Comparison of ENCODE assay signal across 1 cellular context in the genomic region with DNA sequence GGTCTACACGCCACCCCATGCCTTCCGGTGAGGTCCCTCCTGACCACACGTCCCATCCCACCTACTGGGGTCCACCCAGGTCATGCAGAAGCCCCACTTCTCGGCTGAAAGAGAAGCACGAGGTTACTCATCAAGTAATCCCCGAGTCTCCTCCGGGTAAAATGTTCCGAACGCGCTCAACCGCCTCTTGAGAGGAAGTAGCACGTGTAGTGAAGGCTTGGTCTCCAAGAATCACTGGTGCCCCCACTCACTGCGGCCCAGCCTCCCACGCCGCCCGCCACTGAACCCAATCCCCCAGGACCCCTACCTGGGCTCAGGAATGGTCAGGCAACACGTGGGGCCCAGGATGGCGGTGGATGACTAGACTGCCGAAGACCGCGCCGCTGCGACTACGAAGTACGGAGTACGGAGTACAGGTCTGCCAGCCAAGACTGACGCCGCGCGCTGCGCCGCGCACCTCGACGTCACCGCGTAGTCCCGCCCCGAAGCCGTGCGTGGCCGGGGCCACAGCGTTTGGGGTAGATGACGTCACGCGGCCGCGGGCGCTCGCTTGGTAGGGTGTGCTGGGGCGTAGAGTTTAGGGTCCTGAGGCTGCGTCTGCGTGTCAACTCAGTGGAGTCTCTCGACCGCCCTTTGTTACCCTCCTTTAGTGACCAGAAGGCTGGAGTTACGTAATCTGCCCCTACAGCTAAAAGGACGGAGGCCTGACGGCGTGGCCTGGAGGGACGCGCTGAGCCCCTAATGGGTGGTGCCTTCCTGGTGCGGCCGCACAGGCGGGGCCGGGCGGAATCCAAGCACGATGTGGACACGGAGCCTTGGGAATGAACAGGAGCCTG.
A peak's percentile ranks its signal among the peaks of the same experiment; 100 is the strongest.
TF ChIP-seq lines count a peak whose summit lies in the region.

No MANE protein-coding gene starts in this region.

TF ChIP-seq in HEK293, 187 proteins besides CTCF, POLR2A, EP300 and RAD21 (continued from another document and continues in another):
- TF ChIP-seq IKZF3 (tag by site-specific recombination; IDR thresholded peaks at IDR 0.05) = peak; percentile 70
- no peak for TF ChIP-seq ZNF701 (tag by site-specific recombination; IDR thresholded peaks at IDR 0.05)
- TF ChIP-seq ZNF423 (tag by site-specific recombination; IDR thresholded peaks at IDR 0.05) = peak; percentile 53
- TF ChIP-seq ZNF175 (tag by site-specific recombination; IDR thresholded peaks at IDR 0.05) = no peak
- TF ChIP-seq ZNF23 (tag by site-specific recombination; IDR thresholded peaks at IDR 0.05; ENCODE audit: borderline replicate concordance) = no peak
- TF ChIP-seq SP2 (tag by site-specific recombination; IDR thresholded peaks at IDR 0.05) = peak; percentile 83
- TF ChIP-seq, protein P1, sequence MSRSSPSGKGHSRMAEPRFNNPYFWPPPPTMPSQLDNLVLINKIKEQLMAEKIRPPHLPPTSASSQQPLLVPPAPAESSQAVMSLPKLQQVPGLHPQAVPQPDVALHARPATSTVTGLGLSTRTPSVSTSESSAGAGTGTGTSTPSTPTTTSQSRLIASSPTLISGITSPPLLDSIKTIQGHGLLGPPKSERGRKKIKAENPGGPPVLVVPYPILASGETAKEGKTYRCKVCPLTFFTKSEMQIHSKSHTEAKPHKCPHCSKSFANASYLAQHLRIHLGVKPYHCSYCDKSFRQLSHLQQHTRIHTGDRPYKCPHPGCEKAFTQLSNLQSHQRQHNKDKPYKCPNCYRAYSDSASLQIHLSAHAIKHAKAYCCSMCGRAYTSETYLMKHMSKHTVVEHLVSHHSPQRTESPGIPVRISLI (tag by site-specific recombination; IDR thresholded peaks at IDR 0.05) = no peak
- TF ChIP-seq, protein P2, sequence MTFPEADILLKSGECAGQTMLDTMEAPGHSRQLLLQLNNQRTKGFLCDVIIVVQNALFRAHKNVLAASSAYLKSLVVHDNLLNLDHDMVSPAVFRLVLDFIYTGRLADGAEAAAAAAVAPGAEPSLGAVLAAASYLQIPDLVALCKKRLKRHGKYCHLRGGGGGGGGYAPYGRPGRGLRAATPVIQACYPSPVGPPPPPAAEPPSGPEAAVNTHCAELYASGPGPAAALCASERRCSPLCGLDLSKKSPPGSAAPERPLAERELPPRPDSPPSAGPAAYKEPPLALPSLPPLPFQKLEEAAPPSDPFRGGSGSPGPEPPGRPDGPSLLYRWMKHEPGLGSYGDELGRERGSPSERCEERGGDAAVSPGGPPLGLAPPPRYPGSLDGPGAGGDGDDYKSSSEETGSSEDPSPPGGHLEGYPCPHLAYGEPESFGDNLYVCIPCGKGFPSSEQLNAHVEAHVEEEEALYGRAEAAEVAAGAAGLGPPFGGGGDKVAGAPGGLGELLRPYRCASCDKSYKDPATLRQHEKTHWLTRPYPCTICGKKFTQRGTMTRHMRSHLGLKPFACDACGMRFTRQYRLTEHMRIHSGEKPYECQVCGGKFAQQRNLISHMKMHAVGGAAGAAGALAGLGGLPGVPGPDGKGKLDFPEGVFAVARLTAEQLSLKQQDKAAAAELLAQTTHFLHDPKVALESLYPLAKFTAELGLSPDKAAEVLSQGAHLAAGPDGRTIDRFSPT (tag by site-specific recombination; IDR thresholded peaks at IDR 0.05) = peak; percentile 90
- no peak for TF ChIP-seq ZNF571 (tag by site-specific recombination; IDR thresholded peaks at IDR 0.05)
- TF ChIP-seq GLIS1 (tag by site-specific recombination; IDR thresholded peaks at IDR 0.05) = peak; percentile 57
- TF ChIP-seq ZNF792 (tag by site-specific recombination; IDR thresholded peaks at IDR 0.05) = no peak
- TF ChIP-seq, protein P3, sequence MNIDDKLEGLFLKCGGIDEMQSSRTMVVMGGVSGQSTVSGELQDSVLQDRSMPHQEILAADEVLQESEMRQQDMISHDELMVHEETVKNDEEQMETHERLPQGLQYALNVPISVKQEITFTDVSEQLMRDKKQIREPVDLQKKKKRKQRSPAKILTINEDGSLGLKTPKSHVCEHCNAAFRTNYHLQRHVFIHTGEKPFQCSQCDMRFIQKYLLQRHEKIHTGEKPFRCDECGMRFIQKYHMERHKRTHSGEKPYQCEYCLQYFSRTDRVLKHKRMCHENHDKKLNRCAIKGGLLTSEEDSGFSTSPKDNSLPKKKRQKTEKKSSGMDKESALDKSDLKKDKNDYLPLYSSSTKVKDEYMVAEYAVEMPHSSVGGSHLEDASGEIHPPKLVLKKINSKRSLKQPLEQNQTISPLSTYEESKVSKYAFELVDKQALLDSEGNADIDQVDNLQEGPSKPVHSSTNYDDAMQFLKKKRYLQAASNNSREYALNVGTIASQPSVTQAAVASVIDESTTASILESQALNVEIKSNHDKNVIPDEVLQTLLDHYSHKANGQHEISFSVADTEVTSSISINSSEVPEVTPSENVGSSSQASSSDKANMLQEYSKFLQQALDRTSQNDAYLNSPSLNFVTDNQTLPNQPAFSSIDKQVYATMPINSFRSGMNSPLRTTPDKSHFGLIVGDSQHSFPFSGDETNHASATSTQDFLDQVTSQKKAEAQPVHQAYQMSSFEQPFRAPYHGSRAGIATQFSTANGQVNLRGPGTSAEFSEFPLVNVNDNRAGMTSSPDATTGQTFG (tag by site-specific recombination; IDR thresholded peaks at IDR 0.05; ENCODE audit: borderline replicate concordance) = no peak
- peak; percentile 98 for TF ChIP-seq ZBTB21 (tag by site-specific recombination; IDR thresholded peaks at IDR 0.05)
- TF ChIP-seq ZNF560 (tag by site-specific recombination; IDR thresholded peaks at IDR 0.05; ENCODE audit: borderline replicate concordance) = no peak
- TF ChIP-seq ZNF585B (tag by site-specific recombination; IDR thresholded peaks at IDR 0.05) = no peak
- no peak for TF ChIP-seq SALL2 (tag by site-specific recombination; IDR thresholded peaks at IDR 0.05; ENCODE audit: borderline replicate concordance)
- TF ChIP-seq, protein P4, sequence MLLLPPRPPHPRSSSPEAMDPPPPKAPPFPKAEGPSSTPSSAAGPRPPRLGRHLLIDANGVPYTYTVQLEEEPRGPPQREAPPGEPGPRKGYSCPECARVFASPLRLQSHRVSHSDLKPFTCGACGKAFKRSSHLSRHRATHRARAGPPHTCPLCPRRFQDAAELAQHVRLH (tag by site-specific recombination; IDR thresholded peaks at IDR 0.05) = peak; percentile 62; the same call in 1 of the 2 replicates
- TF ChIP-seq, protein P5, sequence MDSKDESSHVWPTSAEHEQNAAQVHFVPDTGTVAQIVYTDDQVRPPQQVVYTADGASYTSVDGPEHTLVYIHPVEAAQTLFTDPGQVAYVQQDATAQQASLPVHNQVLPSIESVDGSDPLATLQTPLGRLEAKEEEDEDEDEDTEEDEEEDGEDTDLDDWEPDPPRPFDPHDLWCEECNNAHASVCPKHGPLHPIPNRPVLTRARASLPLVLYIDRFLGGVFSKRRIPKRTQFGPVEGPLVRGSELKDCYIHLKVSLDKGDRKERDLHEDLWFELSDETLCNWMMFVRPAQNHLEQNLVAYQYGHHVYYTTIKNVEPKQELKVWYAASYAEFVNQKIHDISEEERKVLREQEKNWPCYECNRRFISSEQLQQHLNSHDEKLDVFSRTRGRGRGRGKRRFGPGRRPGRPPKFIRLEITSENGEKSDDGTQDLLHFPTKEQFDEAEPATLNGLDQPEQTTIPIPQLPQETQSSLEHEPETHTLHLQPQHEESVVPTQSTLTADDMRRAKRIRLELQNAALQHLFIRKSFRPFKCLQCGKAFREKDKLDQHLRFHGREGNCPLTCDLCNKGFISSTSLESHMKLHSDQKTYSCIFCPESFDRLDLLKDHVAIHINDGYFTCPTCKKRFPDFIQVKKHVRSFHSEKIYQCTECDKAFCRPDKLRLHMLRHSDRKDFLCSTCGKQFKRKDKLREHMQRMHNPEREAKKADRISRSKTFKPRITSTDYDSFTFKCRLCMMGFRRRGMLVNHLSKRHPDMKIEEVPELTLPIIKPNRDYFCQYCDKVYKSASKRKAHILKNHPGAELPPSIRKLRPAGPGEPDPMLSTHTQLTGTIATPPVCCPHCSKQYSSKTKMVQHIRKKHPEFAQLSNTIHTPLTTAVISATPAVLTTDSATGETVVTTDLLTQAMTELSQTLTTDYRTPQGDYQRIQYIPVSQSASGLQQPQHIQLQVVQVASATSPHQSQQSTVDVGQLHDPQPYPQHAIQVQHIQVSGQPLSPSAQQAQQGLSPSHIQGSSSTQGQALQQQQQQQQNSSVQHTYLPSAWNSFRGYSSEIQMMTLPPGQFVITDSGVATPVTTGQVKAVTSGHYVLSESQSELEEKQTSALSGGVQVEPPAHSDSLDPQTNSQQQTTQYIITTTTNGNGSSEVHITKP (tag by site-specific recombination; IDR thresholded peaks at IDR 0.05) = peak; percentile 90
- no peak for TF ChIP-seq ZNF354C (tag by site-specific recombination; IDR thresholded peaks at IDR 0.05; ENCODE audit: borderline replicate concordance, low read depth)
- TF ChIP-seq KLF8 (tag by site-specific recombination; IDR thresholded peaks at IDR 0.05) = peak; percentile 89
- TF ChIP-seq ZNF10 (tag by site-specific recombination; IDR thresholded peaks at IDR 0.05) = no peak
- no peak for TF ChIP-seq ZBTB1 (tag by site-specific recombination; IDR thresholded peaks at IDR 0.05)
- TF ChIP-seq ZNF843 (tag by site-specific recombination; IDR thresholded peaks at IDR 0.05) = peak; percentile 56; the same call in 1 of the 2 replicates
- peak; percentile 85 for TF ChIP-seq ZEB2 (tag by site-specific recombination; IDR thresholded peaks at IDR 0.05)
- no peak; the same call in 1 of the 2 replicates for TF ChIP-seq ZNF133 (tag by site-specific recombination; IDR thresholded peaks at IDR 0.05)
- TF ChIP-seq, protein P6, sequence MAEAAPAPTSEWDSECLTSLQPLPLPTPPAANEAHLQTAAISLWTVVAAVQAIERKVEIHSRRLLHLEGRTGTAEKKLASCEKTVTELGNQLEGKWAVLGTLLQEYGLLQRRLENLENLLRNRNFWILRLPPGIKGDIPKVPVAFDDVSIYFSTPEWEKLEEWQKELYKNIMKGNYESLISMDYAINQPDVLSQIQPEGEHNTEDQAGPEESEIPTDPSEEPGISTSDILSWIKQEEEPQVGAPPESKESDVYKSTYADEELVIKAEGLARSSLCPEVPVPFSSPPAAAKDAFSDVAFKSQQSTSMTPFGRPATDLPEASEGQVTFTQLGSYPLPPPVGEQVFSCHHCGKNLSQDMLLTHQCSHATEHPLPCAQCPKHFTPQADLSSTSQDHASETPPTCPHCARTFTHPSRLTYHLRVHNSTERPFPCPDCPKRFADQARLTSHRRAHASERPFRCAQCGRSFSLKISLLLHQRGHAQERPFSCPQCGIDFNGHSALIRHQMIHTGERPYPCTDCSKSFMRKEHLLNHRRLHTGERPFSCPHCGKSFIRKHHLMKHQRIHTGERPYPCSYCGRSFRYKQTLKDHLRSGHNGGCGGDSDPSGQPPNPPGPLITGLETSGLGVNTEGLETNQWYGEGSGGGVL (tag by site-specific recombination; IDR thresholded peaks at IDR 0.05) = no peak; the same call in 1 of the 2 replicates
- TF ChIP-seq ZNF664 (tag by site-specific recombination; IDR thresholded peaks at IDR 0.05) = no peak
- TF ChIP-seq EGR2 (tag by site-specific recombination; IDR thresholded peaks at IDR 0.05; ENCODE audit: low read depth) = peak; percentile 33
- TF ChIP-seq, protein P7, sequence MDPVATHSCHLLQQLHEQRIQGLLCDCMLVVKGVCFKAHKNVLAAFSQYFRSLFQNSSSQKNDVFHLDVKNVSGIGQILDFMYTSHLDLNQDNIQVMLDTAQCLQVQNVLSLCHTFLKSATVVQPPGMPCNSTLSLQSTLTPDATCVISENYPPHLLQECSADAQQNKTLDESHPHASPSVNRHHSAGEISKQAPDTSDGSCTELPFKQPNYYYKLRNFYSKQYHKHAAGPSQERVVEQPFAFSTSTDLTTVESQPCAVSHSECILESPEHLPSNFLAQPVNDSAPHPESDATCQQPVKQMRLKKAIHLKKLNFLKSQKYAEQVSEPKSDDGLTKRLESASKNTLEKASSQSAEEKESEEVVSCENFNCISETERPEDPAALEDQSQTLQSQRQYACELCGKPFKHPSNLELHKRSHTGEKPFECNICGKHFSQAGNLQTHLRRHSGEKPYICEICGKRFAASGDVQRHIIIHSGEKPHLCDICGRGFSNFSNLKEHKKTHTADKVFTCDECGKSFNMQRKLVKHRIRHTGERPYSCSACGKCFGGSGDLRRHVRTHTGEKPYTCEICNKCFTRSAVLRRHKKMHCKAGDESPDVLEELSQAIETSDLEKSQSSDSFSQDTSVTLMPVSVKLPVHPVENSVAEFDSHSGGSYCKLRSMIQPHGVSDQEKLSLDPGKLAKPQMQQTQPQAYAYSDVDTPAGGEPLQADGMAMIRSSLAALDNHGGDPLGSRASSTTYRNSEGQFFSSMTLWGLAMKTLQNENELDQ (tag by site-specific recombination; IDR thresholded peaks at IDR 0.05; ENCODE audit: low read depth) = no peak
- no peak for TF ChIP-seq ZNF548 (tag by site-specific recombination; IDR thresholded peaks at IDR 0.05)
- TF ChIP-seq, protein P8, sequence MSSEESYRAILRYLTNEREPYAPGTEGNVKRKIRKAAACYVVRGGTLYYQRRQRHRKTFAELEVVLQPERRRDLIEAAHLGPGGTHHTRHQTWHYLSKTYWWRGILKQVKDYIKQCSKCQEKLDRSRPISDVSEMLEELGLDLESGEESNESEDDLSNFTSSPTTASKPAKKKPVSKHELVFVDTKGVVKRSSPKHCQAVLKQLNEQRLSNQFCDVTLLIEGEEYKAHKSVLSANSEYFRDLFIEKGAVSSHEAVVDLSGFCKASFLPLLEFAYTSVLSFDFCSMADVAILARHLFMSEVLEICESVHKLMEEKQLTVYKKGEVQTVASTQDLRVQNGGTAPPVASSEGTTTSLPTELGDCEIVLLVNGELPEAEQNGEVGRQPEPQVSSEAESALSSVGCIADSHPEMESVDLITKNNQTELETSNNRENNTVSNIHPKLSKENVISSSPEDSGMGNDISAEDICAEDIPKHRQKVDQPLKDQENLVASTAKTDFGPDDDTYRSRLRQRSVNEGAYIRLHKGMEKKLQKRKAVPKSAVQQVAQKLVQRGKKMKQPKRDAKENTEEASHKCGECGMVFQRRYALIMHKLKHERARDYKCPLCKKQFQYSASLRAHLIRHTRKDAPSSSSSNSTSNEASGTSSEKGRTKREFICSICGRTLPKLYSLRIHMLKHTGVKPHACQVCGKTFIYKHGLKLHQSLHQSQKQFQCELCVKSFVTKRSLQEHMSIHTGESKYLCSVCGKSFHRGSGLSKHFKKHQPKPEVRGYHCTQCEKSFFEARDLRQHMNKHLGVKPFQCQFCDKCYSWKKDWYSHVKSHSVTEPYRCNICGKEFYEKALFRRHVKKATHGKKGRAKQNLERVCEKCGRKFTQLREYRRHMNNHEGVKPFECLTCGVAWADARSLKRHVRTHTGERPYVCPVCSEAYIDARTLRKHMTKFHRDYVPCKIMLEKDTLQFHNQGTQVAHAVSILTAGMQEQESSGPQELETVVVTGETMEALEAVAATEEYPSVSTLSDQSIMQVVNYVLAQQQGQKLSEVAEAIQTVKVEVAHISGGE (tag by site-specific recombination; conservative IDR thresholded peaks at IDR 0.05; ENCODE audit: low read depth) = peak; percentile 85
- peak; percentile 84 for TF ChIP-seq ZFP37 (tag by site-specific recombination; IDR thresholded peaks at IDR 0.05)
- TF ChIP-seq, protein P9, sequence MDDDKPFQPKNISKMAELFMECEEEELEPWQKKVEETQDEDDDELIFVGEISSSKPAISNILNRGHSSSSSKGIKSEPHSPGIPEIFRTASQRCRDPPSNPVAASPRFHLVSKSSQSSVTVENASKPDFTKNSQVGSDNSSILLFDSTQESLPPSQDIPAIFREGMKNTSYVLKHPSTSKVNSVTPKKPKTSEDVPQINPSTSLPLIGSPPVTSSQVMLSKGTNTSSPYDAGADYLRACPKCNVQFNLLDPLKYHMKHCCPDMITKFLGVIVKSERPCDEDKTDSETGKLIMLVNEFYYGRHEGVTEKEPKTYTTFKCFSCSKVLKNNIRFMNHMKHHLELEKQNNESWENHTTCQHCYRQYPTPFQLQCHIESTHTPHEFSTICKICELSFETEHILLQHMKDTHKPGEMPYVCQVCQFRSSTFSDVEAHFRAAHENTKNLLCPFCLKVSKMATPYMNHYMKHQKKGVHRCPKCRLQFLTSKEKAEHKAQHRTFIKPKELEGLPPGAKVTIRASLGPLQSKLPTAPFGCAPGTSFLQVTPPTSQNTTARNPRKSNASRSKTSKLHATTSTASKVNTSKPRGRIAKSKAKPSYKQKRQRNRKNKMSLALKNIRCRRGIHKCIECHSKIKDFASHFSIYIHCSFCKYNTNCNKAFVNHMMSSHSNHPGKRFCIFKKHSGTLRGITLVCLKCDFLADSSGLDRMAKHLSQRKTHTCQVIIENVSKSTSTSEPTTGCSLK (tag by site-specific recombination; IDR thresholded peaks at IDR 0.05) = no peak
